Comparison of ENCODE assay signal across 17 cellular contexts in genomic region chr11:1943576-1943975, GRCh38. TPM values are rescaled to one million over a fixed set of nuclear protein-coding genes. Genes with fewer than 3 reads are reported as not detected.
A peak's percentile ranks its signal among the peaks of the same experiment; 100 is the strongest.
DNase-seq lines count a peak whose midpoint lies in the region; ATAC-seq and TF ChIP-seq lines count a peak whose summit lies in the region.
"Had no signal": no experiment of that assay in that cellular context is flagged by ENCODE, and none has a peak within 500 bp of the region (broad histone marks: within the 10 kb centered on the region; RNA-seq: fewer than 3 reads in every experiment).

No MANE protein-coding gene starts in this region.

- H3K36me3 Mint-ChIP-seq in activated naive CD8-positive, alpha-beta T cell treated with anti-CD3 and anti-CD28 coated beads, Interleukin-2, amount 10 ng/mL, durations not matched to agents 7 days and 5 days, result no peaks in the 10 kb centered on the region
- no peaks in the 10 kb centered on the region for H3K36me3 Mint-ChIP-seq in activated naive CD8-positive, alpha-beta T cell treated with anti-CD3 and anti-CD28 coated beads for 36 hours
- no peaks in the 10 kb centered on the region for H3K36me3 Mint-ChIP-seq in activated CD8-positive, alpha-beta T cell treated with anti-CD3 and anti-CD28 coated beads, Interleukin-2, amount 10 ng/mL, durations not matched to agents 7 days and 5 days (ENCODE audit: low read depth)
- no peaks in the 10 kb centered on the region for H3K36me3 Mint-ChIP-seq in stimulated activated memory B cell treated with anti-CD40 and anti-IgM and Interleukin-4, amounts not matched to agents 10 μg/mL and 1 μg/mL and 100 μg/mL, for 72 hours
- H3K36me3 Mint-ChIP-seq: activated naive CD8-positive, alpha-beta T cell; T-cell had no signal

- CTCF ChIA-PET in activated CD8-positive, alpha-beta T cell treated with anti-CD3 and anti-CD28 coated beads, Interleukin-2, amount 10 ng/mL, durations not matched to agents 7 days and 5 days (lab: Charles Lee), result no interaction called here

- peak; percentile 31 for DNase-seq in activated naive CD8-positive, alpha-beta T cell treated with anti-CD3 and anti-CD28 coated beads, Interleukin-2, amount 10 ng/mL, durations not matched to agents 7 days and 5 days
- no peak for DNase-seq in activated naive CD8-positive, alpha-beta T cell treated with anti-CD3 and anti-CD28 coated beads for 36 hours
- peak; percentile 22 for DNase-seq in activated CD8-positive, alpha-beta T cell treated with anti-CD3 and anti-CD28 coated beads, Interleukin-2, amount 10 ng/mL, durations not matched to agents 7 days and 5 days
- DNase-seq in left lung (peak; percentile 17 to 38), upper lobe of right lung (peak; percentile 44), NCI-H82 treated with DMSO at 0.1 percent for 48 hours (lab: John Stamatoyannopoulos, UW; ENCODE audit: unreplicated experiment) (no peak)
- DNase-seq: DND-41; esophagus squamous epithelium; mesenchymal stem cell; NCI-H2081 treated with DMSO at 0.1 percent for 48 hours; stimulated activated CD4-positive, alpha-beta T cell treated with anti-CD3 and anti-CD28 coated beads, Interleukin-2, amount 100 ng/mL, for 24 hours had no signal

- H3K4me1 ChIP-seq in left lung (peaks cover 4 to 6% of the 10 kb centered on the region in 2 donors), upper lobe of right lung (no peaks in the 10 kb centered on the region)
- H3K4me1 ChIP-seq: psoas muscle had no signal

- H3K4me3 ChIP-seq in left lung, result no peak overlapping the region
- no peak overlapping the region for H3K4me3 ChIP-seq in upper lobe of right lung
- H3K4me3 ChIP-seq: psoas muscle had no signal

- H3K27me3 ChIP-seq in left lung (peaks cover 0 to 7% of the 10 kb centered on the region in 2 donors), upper lobe of right lung (peaks cover 5% of the 10 kb centered on the region)

- peaks cover 5% of the 10 kb centered on the region for H3K4me1 Mint-ChIP-seq in activated naive CD8-positive, alpha-beta T cell treated with anti-CD3 and anti-CD28 coated beads, Interleukin-2, amount 10 ng/mL, durations not matched to agents 7 days and 5 days
- H3K4me1 Mint-ChIP-seq in activated naive CD8-positive, alpha-beta T cell treated with anti-CD3 and anti-CD28 coated beads for 36 hours, result peaks cover 5% of the 10 kb centered on the region
- H3K4me1 Mint-ChIP-seq in activated CD8-positive, alpha-beta T cell treated with anti-CD3 and anti-CD28 coated beads, Interleukin-2, amount 10 ng/mL, durations not matched to agents 7 days and 5 days (ENCODE audit: low read depth), result peaks cover 7% of the 10 kb centered on the region
- peaks cover 6% of the 10 kb centered on the region for H3K4me1 Mint-ChIP-seq in stimulated activated memory B cell treated with anti-CD40 and anti-IgM and Interleukin-4, amounts not matched to agents 10 μg/mL and 1 μg/mL and 100 μg/mL, for 72 hours

- H3K4me3 Mint-ChIP-seq in activated naive CD8-positive, alpha-beta T cell treated with anti-CD3 and anti-CD28 coated beads, Interleukin-2, amount 10 ng/mL, durations not matched to agents 7 days and 5 days, result no peak overlapping the region
- H3K4me3 Mint-ChIP-seq in activated naive CD8-positive, alpha-beta T cell treated with anti-CD3 and anti-CD28 coated beads for 36 hours, result no peak overlapping the region
- H3K4me3 Mint-ChIP-seq in activated CD8-positive, alpha-beta T cell treated with anti-CD3 and anti-CD28 coated beads, Interleukin-2, amount 10 ng/mL, durations not matched to agents 7 days and 5 days, result no peak overlapping the region
- H3K4me3 Mint-ChIP-seq in stimulated activated memory B cell treated with anti-CD40 and anti-IgM and Interleukin-4, amounts not matched to agents 10 μg/mL and 1 μg/mL and 100 μg/mL, for 72 hours, result no peak overlapping the region
- H3K4me3 Mint-ChIP-seq: activated naive CD8-positive, alpha-beta T cell had no signal

- H3K27me3 Mint-ChIP-seq in activated naive CD8-positive, alpha-beta T cell treated with anti-CD3 and anti-CD28 coated beads, Interleukin-2, amount 10 ng/mL, durations not matched to agents 7 days and 5 days, result no peaks in the 10 kb centered on the region
- H3K27me3 Mint-ChIP-seq in activated naive CD8-positive, alpha-beta T cell treated with anti-CD3 and anti-CD28 coated beads for 36 hours, result no peaks in the 10 kb centered on the region
- H3K27me3 Mint-ChIP-seq in activated CD8-positive, alpha-beta T cell treated with anti-CD3 and anti-CD28 coated beads, Interleukin-2, amount 10 ng/mL, durations not matched to agents 7 days and 5 days (ENCODE audit: low read depth), result no peaks in the 10 kb centered on the region
- H3K27me3 Mint-ChIP-seq in stimulated activated memory B cell treated with anti-CD40 and anti-IgM and Interleukin-4, amounts not matched to agents 10 μg/mL and 1 μg/mL and 100 μg/mL, for 72 hours, result peaks cover 9% of the 10 kb centered on the region
- H3K27me3 Mint-ChIP-seq: activated naive CD8-positive, alpha-beta T cell had no signal

- no peak overlapping the region for H3K27ac Mint-ChIP-seq in activated naive CD8-positive, alpha-beta T cell treated with anti-CD3 and anti-CD28 coated beads, Interleukin-2, amount 10 ng/mL, durations not matched to agents 7 days and 5 days
- H3K27ac Mint-ChIP-seq in activated naive CD8-positive, alpha-beta T cell treated with anti-CD3 and anti-CD28 coated beads for 36 hours, result no peak overlapping the region
- no peak overlapping the region for H3K27ac Mint-ChIP-seq in activated CD8-positive, alpha-beta T cell treated with anti-CD3 and anti-CD28 coated beads, Interleukin-2, amount 10 ng/mL, durations not matched to agents 7 days and 5 days
- no peak overlapping the region for H3K27ac Mint-ChIP-seq in stimulated activated memory B cell treated with anti-CD40 and anti-IgM and Interleukin-4, amounts not matched to agents 10 μg/mL and 1 μg/mL and 100 μg/mL, for 72 hours
- H3K27ac Mint-ChIP-seq: activated naive CD8-positive, alpha-beta T cell; T-cell had no signal

- H3K27ac ChIP-seq in left lung, result no peak overlapping the region
- H3K27ac ChIP-seq in upper lobe of right lung, result no peak overlapping the region
- H3K27ac ChIP-seq: psoas muscle had no signal

- POLR2A ChIA-PET in activated naive CD8-positive, alpha-beta T cell treated with anti-CD3 and anti-CD28 coated beads, Interleukin-2, amount 10 ng/mL, durations not matched to agents 7 days and 5 days (lab: Charles Lee), result no interaction called here
- POLR2A ChIA-PET in activated CD8-positive, alpha-beta T cell treated with anti-CD3 and anti-CD28 coated beads, Interleukin-2, amount 10 ng/mL, durations not matched to agents 7 days and 5 days (lab: Charles Lee), result interaction anchor here (0.6 kb wide), 2 partner anchors 30 to 93 kb away, joined by 3 to 6 read pairs; no protein-coding TSS in a partner anchor

- H3K36me3 ChIP-seq in left lung, result no peaks in the 10 kb centered on the region
- H3K36me3 ChIP-seq in upper lobe of right lung, result no peaks in the 10 kb centered on the region
- H3K36me3 ChIP-seq: esophagus squamous epithelium had no signal

- TF ChIP-seq CTCF in left lung (IDR thresholded peaks at IDR 0.05) (no peak), upper lobe of right lung (IDR thresholded peaks at IDR 0.05) (no peak)

- intact Hi-C loops in left lung (cut with DNase I), result loop anchor here in 1 of 2 donors (5.0 kb wide), 1 partner anchor 46 kb away; no protein-coding TSS in a partner anchor
- intact Hi-C loops in upper lobe of right lung (cut with DNase I), result loop anchor here (5.0 kb wide), 1 partner anchor 46 kb away; no protein-coding TSS in a partner anchor

- H3K9me3 ChIP-seq in left lung, result no peaks in the 10 kb centered on the region
- H3K9me3 ChIP-seq in upper lobe of right lung, result no peaks in the 10 kb centered on the region
- H3K9me3 ChIP-seq: esophagus squamous epithelium, psoas muscle had no signal

- H3K9me3 Mint-ChIP-seq in activated naive CD8-positive, alpha-beta T cell treated with anti-CD3 and anti-CD28 coated beads, Interleukin-2, amount 10 ng/mL, durations not matched to agents 7 days and 5 days, result no peaks in the 10 kb centered on the region
- H3K9me3 Mint-ChIP-seq in activated naive CD8-positive, alpha-beta T cell treated with anti-CD3 and anti-CD28 coated beads for 36 hours, result no peaks in the 10 kb centered on the region
- H3K9me3 Mint-ChIP-seq in activated CD8-positive, alpha-beta T cell treated with anti-CD3 and anti-CD28 coated beads, Interleukin-2, amount 10 ng/mL, durations not matched to agents 7 days and 5 days (ENCODE audit: insufficient read depth), result no peaks in the 10 kb centered on the region
- H3K9me3 Mint-ChIP-seq in stimulated activated memory B cell treated with anti-CD40 and anti-IgM and Interleukin-4, amounts not matched to agents 10 μg/mL and 1 μg/mL and 100 μg/mL, for 72 hours, result no peaks in the 10 kb centered on the region
- H3K9me3 Mint-ChIP-seq: T-cell had no signal

- no peak for ATAC-seq in activated naive CD8-positive, alpha-beta T cell treated with anti-CD3 and anti-CD28 coated beads, Interleukin-2, amount 10 ng/mL, durations not matched to agents 7 days and 5 days (ENCODE audit: low read depth)
- no peak for ATAC-seq in activated CD8-positive, alpha-beta T cell treated with anti-CD3 and anti-CD28 coated beads, Interleukin-2, amount 10 ng/mL, durations not matched to agents 7 days and 5 days
- no peak for ATAC-seq in left lung
- no peak for ATAC-seq in upper lobe of right lung
- no peak for ATAC-seq in stimulated activated memory B cell treated with anti-CD40 and anti-IgM and Interleukin-4, amounts not matched to agents 10 μg/mL and 1 μg/mL and 100 μg/mL, for 72 hours
- no peak for ATAC-seq in HG03460 (IDR thresholded peaks at IDR 0.05; ENCODE audit: unreplicated experiment)
- ATAC-seq: psoas muscle, T-cell had no signal

RNA-seq across cellular contexts. Expression of gene MRPL23, which starts 3.6 kb away (rescaled TPM):
- total RNA-seq in activated naive CD8-positive, alpha-beta T cell treated with anti-CD3 and anti-CD28 coated beads, Interleukin-2, amount 10 ng/mL, durations not matched to agents 7 days and 5 days, result 10 to 100 TPM; 76.2 to 77.7 TPM
- total RNA-seq in activated naive CD8-positive, alpha-beta T cell treated with anti-CD3 and anti-CD28 coated beads for 36 hours, result 100 to 1,000 TPM; 148 to 151 TPM
- 100 to 1,000 TPM; 109 to 110 TPM for total RNA-seq in activated CD8-positive, alpha-beta T cell treated with anti-CD3 and anti-CD28 coated beads, Interleukin-2, amount 10 ng/mL, durations not matched to agents 7 days and 5 days
- total RNA-seq in left lung, result 10 to 100 TPM; 62.2 to 71.6 TPM
- total RNA-seq in upper lobe of right lung, result 58.6 TPM

RNA-seq across cellular contexts. Expression of gene TNNT3, which starts 24.1 kb away (rescaled TPM):
- 10 to 100 TPM; 13.7 to 16.7 TPM for total RNA-seq in activated naive CD8-positive, alpha-beta T cell treated with anti-CD3 and anti-CD28 coated beads, Interleukin-2, amount 10 ng/mL, durations not matched to agents 7 days and 5 days
- total RNA-seq in activated naive CD8-positive, alpha-beta T cell treated with anti-CD3 and anti-CD28 coated beads for 36 hours, result under 1 TPM; 0.50 to 0.54 TPM
- 1 to 10 TPM; 2.6 to 2.8 TPM for total RNA-seq in activated CD8-positive, alpha-beta T cell treated with anti-CD3 and anti-CD28 coated beads, Interleukin-2, amount 10 ng/mL, durations not matched to agents 7 days and 5 days
- total RNA-seq in left lung, result 1 to 10 TPM; 2.0 to 3.0 TPM
- total RNA-seq in upper lobe of right lung, result 0.43 TPM

RNA-seq across cellular contexts. Expression of gene PRR33, which starts 51.9 kb away (rescaled TPM):
- total RNA-seq in activated naive CD8-positive, alpha-beta T cell treated with anti-CD3 and anti-CD28 coated beads, Interleukin-2, amount 10 ng/mL, durations not matched to agents 7 days and 5 days, result not detected
- total RNA-seq in activated naive CD8-positive, alpha-beta T cell treated with anti-CD3 and anti-CD28 coated beads for 36 hours, result under 1 TPM; 0.20 to 0.31 TPM
- total RNA-seq in activated CD8-positive, alpha-beta T cell treated with anti-CD3 and anti-CD28 coated beads, Interleukin-2, amount 10 ng/mL, durations not matched to agents 7 days and 5 days, result under 1 TPM in 1 of 2 experiments, not detected in 1; 0.08 TPM
- total RNA-seq in left lung, result not detected
- not detected for total RNA-seq in upper lobe of right lung
- total RNA-seq: esophagus squamous epithelium, OCI-LY7 had no signal

RNA-seq across cellular contexts. Expression of gene H19, which starts 54.1 kb away (rescaled TPM):
- not detected for total RNA-seq in activated naive CD8-positive, alpha-beta T cell treated with anti-CD3 and anti-CD28 coated beads, Interleukin-2, amount 10 ng/mL, durations not matched to agents 7 days and 5 days
- total RNA-seq in activated naive CD8-positive, alpha-beta T cell treated with anti-CD3 and anti-CD28 coated beads for 36 hours, result not detected
- total RNA-seq in activated CD8-positive, alpha-beta T cell treated with anti-CD3 and anti-CD28 coated beads, Interleukin-2, amount 10 ng/mL, durations not matched to agents 7 days and 5 days, result not detected
- total RNA-seq in left lung (100 to 1,000 TPM; 119 to 193 TPM), upper lobe of right lung (55.8 TPM)
- total RNA-seq: OCI-LY7 had no signal

Comparison
In these comparisons a context has a peak if more than half of its experiments do, and no peak if none do; other contexts are left out.
1. DNase-seq: peak in activated naive CD8-positive, alpha-beta T cell treated with anti-CD3 and anti-CD28 coated beads, Interleukin-2, amount 10 ng/mL, durations not matched to agents 7 days and 5 days (single experiment), activated CD8-positive, alpha-beta T cell treated with anti-CD3 and anti-CD28 coated beads, Interleukin-2, amount 10 ng/mL, durations not matched to agents 7 days and 5 days (single experiment), left lung (2 of 2) and upper lobe of right lung (single experiment); none in activated naive CD8-positive, alpha-beta T cell treated with anti-CD3 and anti-CD28 coated beads for 36 hours (single experiment) and NCI-H82 treated with DMSO at 0.1 percent for 48 hours (single experiment).